ENCODE assay signal across 1 cellular context in genomic region chr10:5446390-5446926, GRCh38.
A peak's percentile ranks its signal among the peaks of the same experiment; 100 is the strongest.
TF ChIP-seq lines count a peak whose summit lies in the region.

No MANE protein-coding gene starts in this region.

TF ChIP-seq in H1, 55 proteins besides CTCF, POLR2A, EP300 and RAD21:
- TF ChIP-seq EGR1 (IDR thresholded peaks at IDR 0.05; ENCODE audit: borderline replicate concordance, low read depth, low read length) (no peak), TAF1 (IDR thresholded peaks at IDR 0.05; ENCODE audit: low read depth, low read length) (peak; percentile 100), ASH2L (IDR thresholded peaks at IDR 0.05; ENCODE audit: low read length) (peak; percentile 82), E2F6 (IDR thresholded peaks at IDR 0.05) (peak; percentile 91), SP2 (IDR thresholded peaks at IDR 0.05; ENCODE audit: low read length) (no peak), USF2 (IDR thresholded peaks at IDR 0.05; ENCODE audit: low read length) (peak; percentile 93), SIRT6 (IDR thresholded peaks at IDR 0.05; ENCODE audit: low read length) (no peak), POLR2AphosphoS5 (IDR thresholded peaks at IDR 0.05; ENCODE audit: low read depth, low read length) (peak; percentile 94), GTF2F1 (IDR thresholded peaks at IDR 0.05; ENCODE audit: borderline replicate concordance, low read depth, low read length) (peak; percentile 81), PHF8 (conservative IDR thresholded peaks at IDR 0.05; ENCODE audit: low read depth, low read length) (0 out of 2 replicates have a peak, but pooled peaks have one; percentile 17), CTBP2 (IDR thresholded peaks at IDR 0.05; ENCODE audit: borderline replicate concordance, insufficient read depth, insufficient read length, low read length) (no peak), RXRA (IDR thresholded peaks at IDR 0.05; ENCODE audit: insufficient read depth, low read depth, low read length) (no peak), HDAC2 (IDR thresholded peaks at IDR 0.05; ENCODE audit: borderline replicate concordance in 1 of 2, low read depth in 2 of 2, low read length in 2 of 2) (no peak), ZNF274 (IDR thresholded peaks at IDR 0.05; ENCODE audit: borderline replicate concordance, extremely low read depth, low read length) (no peak), SIN3A (conservative IDR thresholded peaks at IDR 0.05 in 1 of 2, IDR thresholded peaks at IDR 0.05 in 1 of 2; ENCODE audit: low read depth in 1 of 2, low read length in 2 of 2) (peak in 1 of 2 experiments; percentile 86; a peak in 2 of 4 replicates), JUND (IDR thresholded peaks at IDR 0.05; ENCODE audit: low read length) (no peak), CEBPB (IDR thresholded peaks at IDR 0.05; ENCODE audit: low read depth, low read length) (no peak), CHD2 (IDR thresholded peaks at IDR 0.05; ENCODE audit: low read length) (no peak; the same call in 1 of the 2 replicates), MAFK (IDR thresholded peaks at IDR 0.05; ENCODE audit: low read depth, low read length) (no peak), BRCA1 (IDR thresholded peaks at IDR 0.05; ENCODE audit: low read depth, low read length) (no peak), EZH2 (IDR thresholded peaks at IDR 0.05; ENCODE audit: low read depth, low read length, severe bottlenecking) (no peak), TAF7 (optimal IDR thresholded peaks at IDR 0.05; ENCODE audit: borderline replicate concordance, low read depth, low read length) (peak; percentile 99), RFX5 (IDR thresholded peaks at IDR 0.05; ENCODE audit: borderline replicate concordance, low read depth, low read length) (no peak), BACH1 (IDR thresholded peaks at IDR 0.05; ENCODE audit: low read length) (no peak), NANOG (IDR thresholded peaks at IDR 0.05; ENCODE audit: insufficient read depth, low read depth, low read length, poor library complexity, severe bottlenecking) (no peak), KDM1A (IDR thresholded peaks at IDR 0.05; ENCODE audit: borderline replicate concordance, low read length) (no peak), FOSL1 (IDR thresholded peaks at IDR 0.05; ENCODE audit: insufficient read depth, low read depth, low read length) (no peak), NRF1 (IDR thresholded peaks at IDR 0.05; ENCODE audit: low read depth, low read length) (no peak), SRF (IDR thresholded peaks at IDR 0.05; ENCODE audit: low read depth, low read length) (no peak), SAP30 (IDR thresholded peaks at IDR 0.05; ENCODE audit: insufficient read depth, insufficient replicate concordance, low read length) (no peak), ATF2 (IDR thresholded peaks at IDR 0.05; ENCODE audit: low read length) (no peak), CHD1 (IDR thresholded peaks at IDR 0.05; ENCODE audit: low read depth, low read length) (no peak), SUZ12 (IDR thresholded peaks at IDR 0.05; ENCODE audit: low read length) (no peak), MAX (IDR thresholded peaks at IDR 0.05) (peak; percentile 99), KDM4A (IDR thresholded peaks at IDR 0.05; ENCODE audit: low read depth, low read length, severe bottlenecking) (no peak), TBP (IDR thresholded peaks at IDR 0.05; ENCODE audit: low read depth, low read length) (peak; percentile 98), TEAD4 (IDR thresholded peaks at IDR 0.05; ENCODE audit: low read depth, low read length) (no peak), SIX5 (IDR thresholded peaks at IDR 0.05; ENCODE audit: low read depth, low read length) (no peak), HDAC6 (IDR thresholded peaks at IDR 0.05; ENCODE audit: low read depth, low read length) (no peak), KDM5A (IDR thresholded peaks at IDR 0.05; ENCODE audit: low read length) (no peak), YY1 (IDR thresholded peaks at IDR 0.05; ENCODE audit: low read depth, low read length) (no peak), SP1 (IDR thresholded peaks at IDR 0.05; ENCODE audit: low read depth, low read length) (peak; percentile 37; the same call in 1 of the 2 replicates), CREB1 (IDR thresholded peaks at IDR 0.05) (peak; percentile 57; the same call in 1 of the 2 replicates), RBBP5 (IDR thresholded peaks at IDR 0.05; ENCODE audit: borderline replicate concordance, low read depth, low read length) (peak; percentile 71; the same call in 1 of the 2 replicates), GABPA (IDR thresholded peaks at IDR 0.05; ENCODE audit: borderline replicate concordance, insufficient read depth, low read length) (no peak), ATF3 (IDR thresholded peaks at IDR 0.05; ENCODE audit: insufficient read depth, low read depth, low read length) (0 out of 2 replicates have a peak, but pooled peaks have one; percentile 47), CHD7 (IDR thresholded peaks at IDR 0.05; ENCODE audit: insufficient replicate concordance, low read length) (no peak)
